In the genomic region with DNA sequence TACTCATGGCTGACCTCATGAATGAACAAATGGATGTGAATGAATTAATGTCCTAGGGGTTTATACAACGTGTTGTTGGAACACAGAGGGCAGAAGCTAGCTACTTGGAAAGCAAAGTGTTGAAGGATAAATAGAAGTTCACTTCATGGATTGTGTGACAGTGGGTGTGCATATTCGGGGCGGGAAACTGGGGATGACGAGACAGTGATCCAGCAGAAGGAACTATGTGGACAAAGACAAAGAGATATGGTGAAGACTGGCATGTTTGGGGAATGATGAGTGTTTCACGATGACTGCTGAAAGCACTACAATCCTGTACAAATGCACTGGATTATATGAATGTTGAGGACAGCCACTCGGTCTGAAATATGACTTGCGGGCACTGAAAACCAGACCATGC, we compare ENCODE assay signal across 17 cellular contexts.
DNase-seq lines count a peak whose midpoint lies in the region; TF ChIP-seq lines count a peak whose summit lies in the region.
"Had no signal": no experiment of that assay in that cellular context is flagged by ENCODE, and none has a peak within 500 bp of the region (broad histone marks: within the 10 kb centered on the region; RNA-seq: fewer than 3 reads in every experiment).

No MANE protein-coding gene starts in this region.

- no peak overlapping the region for H3K4me3 Mint-ChIP-seq in HFFc6
- H3K4me3 Mint-ChIP-seq: T-cell had no signal

- DNase-seq in HT1080 (ENCODE audit: low read depth) = peak; percentile 9
- DNase-seq in RPMI7951 (ENCODE audit: low read depth) = peak; percentile 1
- DNase-seq in foreskin fibroblast = peak; percentile 4
- DNase-seq in HFFc6 = no peak
- DNase-seq in activated naive CD4-positive, alpha-beta T cell (lab: John Stamatoyannopoulos, UW) = no peak
- no peak for DNase-seq in NCI-H128 (lab: John Stamatoyannopoulos, UW; ENCODE audit: unreplicated experiment)
- DNase-seq in stimulated activated CD4-positive, alpha-beta T cell treated with anti-CD3 and anti-CD28 coated beads, Interleukin-4, amount 100 ng/mL, for 1 hour = no peak
- DNase-seq: C1 segment of cervical spinal cord, GF-D8, Kasumi-1, NCI-H1694, NCI-H2107, NCI-H2227 treated with DMSO at 0.1 percent for 48 hours, NCI-H524, SHP77, SK-N-SH, T-cell had no signal

- H3K27me3 Mint-ChIP-seq in HFFc6 (ENCODE audit: insufficient read depth) = peaks cover 3% of the 10 kb centered on the region

- H3K36me3 Mint-ChIP-seq in HFFc6 (ENCODE audit: low read depth) = no peaks in the 10 kb centered on the region
- H3K36me3 Mint-ChIP-seq: T-cell had no signal

- peaks cover 18% of the 10 kb centered on the region for H3K4me1 Mint-ChIP-seq in HFFc6 (ENCODE audit: low read depth)
- H3K4me1 Mint-ChIP-seq: T-cell had no signal

- H3K9me3 Mint-ChIP-seq in HFFc6 = no peaks in the 10 kb centered on the region
- H3K9me3 Mint-ChIP-seq: T-cell had no signal

- no peak overlapping the region for H3K4me3 ChIP-seq in foreskin fibroblast (ENCODE audit: low read depth in 1 of 2, low read length in 2 of 2)

- TF ChIP-seq CTCF in foreskin fibroblast (IDR thresholded peaks at IDR 0.05; ENCODE audit: low read depth, low read length) (no peak), HFFc6 (IDR thresholded peaks at IDR 0.05) (no peak)

- no peak overlapping the region for H3K27ac Mint-ChIP-seq in HFFc6
- H3K27ac Mint-ChIP-seq: T-cell had no signal

Comparison
In these comparisons a context has a peak if more than half of its experiments do, and no peak if none do; other contexts are left out.
1. DNase-seq: peak in HT1080 (single experiment), RPMI7951 (single experiment) and foreskin fibroblast (2 of 2); none in HFFc6 (single experiment), activated naive CD4-positive, alpha-beta T cell (0 of 4), NCI-H128 (single experiment) and stimulated activated CD4-positive, alpha-beta T cell treated with anti-CD3 and anti-CD28 coated beads, Interleukin-4, amount 100 ng/mL, for 1 hour (single experiment).